ENCODE assay signal across 1 cellular context in the genomic region with DNA sequence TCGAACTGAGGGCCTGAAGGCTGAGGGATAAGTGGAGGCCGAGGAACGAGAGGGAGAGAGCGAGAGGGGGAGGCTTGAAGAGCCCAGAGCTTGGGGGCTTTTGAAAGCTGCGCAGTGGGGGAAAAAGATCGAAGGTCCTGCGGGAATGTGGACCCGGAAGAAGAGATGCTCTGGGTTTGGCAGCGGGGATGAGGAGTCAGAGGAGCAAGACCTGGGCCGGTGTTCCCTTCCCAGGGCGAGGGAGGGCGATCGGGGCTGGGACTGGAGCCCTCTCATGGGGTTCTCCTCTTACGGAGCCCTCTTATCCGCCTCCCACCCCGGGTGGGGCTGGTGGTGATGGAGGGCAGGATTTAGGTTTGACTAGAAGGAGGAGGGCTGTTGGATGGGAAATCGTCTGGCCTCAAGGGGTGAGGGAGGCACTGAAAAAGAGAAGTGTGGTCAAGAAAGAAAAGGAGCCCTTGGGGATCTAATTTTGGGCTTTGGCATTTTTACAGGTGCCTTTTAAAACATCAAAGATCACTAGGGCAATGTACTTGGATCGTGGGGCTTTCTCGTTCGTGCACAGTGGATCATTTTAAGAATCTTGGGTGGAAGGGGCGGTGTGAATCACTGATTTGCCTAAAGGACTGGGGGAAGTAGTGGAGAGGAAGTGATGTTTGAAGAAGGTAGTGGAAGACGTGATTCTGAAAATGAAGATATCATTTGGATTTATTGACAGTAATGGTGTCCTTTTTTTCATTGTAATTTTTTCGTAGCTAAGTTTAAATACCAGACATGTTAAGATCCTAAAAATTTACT.
TF ChIP-seq lines count a peak whose summit lies in the region.

No MANE protein-coding gene starts in this region.

TF ChIP-seq in HepG2, 621 proteins besides CTCF, POLR2A, EP300 and RAD21 (continued from another document):
- TF ChIP-seq, protein P1, sequence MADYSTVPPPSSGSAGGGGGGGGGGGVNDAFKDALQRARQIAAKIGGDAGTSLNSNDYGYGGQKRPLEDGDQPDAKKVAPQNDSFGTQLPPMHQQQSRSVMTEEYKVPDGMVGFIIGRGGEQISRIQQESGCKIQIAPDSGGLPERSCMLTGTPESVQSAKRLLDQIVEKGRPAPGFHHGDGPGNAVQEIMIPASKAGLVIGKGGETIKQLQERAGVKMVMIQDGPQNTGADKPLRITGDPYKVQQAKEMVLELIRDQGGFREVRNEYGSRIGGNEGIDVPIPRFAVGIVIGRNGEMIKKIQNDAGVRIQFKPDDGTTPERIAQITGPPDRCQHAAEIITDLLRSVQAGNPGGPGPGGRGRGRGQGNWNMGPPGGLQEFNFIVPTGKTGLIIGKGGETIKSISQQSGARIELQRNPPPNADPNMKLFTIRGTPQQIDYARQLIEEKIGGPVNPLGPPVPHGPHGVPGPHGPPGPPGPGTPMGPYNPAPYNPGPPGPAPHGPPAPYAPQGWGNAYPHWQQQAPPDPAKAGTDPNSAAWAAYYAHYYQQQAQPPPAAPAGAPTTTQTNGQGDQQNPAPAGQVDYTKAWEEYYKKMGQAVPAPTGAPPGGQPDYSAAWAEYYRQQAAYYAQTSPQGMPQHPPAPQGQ (CRISPR knock-in tag; IDR thresholded peaks at IDR 0.05; ENCODE audit: borderline replicate concordance), result no peak
- TF ChIP-seq U2AF2 (IDR thresholded peaks at IDR 0.05; ENCODE audit: low read depth, low read length), result no peak
- no peak for TF ChIP-seq SOX6 (IDR thresholded peaks at IDR 0.05)
- no peak for TF ChIP-seq SOX6 (CRISPR knock-in tag; IDR thresholded peaks at IDR 0.05)
- TF ChIP-seq, protein P2, sequence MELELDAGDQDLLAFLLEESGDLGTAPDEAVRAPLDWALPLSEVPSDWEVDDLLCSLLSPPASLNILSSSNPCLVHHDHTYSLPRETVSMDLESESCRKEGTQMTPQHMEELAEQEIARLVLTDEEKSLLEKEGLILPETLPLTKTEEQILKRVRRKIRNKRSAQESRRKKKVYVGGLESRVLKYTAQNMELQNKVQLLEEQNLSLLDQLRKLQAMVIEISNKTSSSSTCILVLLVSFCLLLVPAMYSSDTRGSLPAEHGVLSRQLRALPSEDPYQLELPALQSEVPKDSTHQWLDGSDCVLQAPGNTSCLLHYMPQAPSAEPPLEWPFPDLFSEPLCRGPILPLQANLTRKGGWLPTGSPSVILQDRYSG (CRISPR knock-in tag; IDR thresholded peaks at IDR 0.05), result no peak
- no peak for TF ChIP-seq POLR2G (IDR thresholded peaks at IDR 0.05; ENCODE audit: low read depth, low read length)
- no peak for TF ChIP-seq NCOR1 (IDR thresholded peaks at IDR 0.05; ENCODE audit: borderline replicate concordance, low read length)
- TF ChIP-seq RCOR2 (CRISPR knock-in tag; IDR thresholded peaks at IDR 0.05), result no peak
- TF ChIP-seq, protein P3, sequence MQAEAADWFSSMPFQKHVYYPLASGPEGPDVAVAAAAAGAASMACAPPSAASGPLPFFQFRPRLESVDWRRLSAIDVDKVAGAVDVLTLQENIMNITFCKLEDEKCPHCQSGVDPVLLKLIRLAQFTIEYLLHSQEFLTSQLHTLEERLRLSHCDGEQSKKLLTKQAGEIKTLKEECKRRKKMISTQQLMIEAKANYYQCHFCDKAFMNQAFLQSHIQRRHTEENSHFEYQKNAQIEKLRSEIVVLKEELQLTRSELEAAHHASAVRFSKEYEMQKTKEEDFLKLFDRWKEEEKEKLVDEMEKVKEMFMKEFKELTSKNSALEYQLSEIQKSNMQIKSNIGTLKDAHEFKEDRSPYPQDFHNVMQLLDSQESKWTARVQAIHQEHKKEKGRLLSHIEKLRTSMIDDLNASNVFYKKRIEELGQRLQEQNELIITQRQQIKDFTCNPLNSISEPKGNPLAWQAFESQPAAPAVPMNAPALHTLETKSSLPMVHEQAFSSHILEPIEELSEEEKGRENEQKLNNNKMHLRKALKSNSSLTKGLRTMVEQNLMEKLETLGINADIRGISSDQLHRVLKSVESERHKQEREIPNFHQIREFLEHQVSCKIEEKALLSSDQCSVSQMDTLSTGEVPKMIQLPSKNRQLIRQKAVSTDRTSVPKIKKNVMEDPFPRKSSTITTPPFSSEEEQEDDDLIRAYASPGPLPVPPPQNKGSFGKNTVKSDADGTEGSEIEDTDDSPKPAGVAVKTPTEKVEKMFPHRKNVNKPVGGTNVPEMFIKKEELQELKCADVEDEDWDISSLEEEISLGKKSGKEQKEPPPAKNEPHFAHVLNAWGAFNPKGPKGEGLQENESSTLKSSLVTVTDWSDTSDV (CRISPR knock-in tag; IDR thresholded peaks at IDR 0.05), result no peak
- peak; percentile 60 for TF ChIP-seq TEAD3 (CRISPR knock-in tag; optimal IDR thresholded peaks at IDR 0.05; ENCODE audit: borderline replicate concordance)
- TF ChIP-seq, protein P4, sequence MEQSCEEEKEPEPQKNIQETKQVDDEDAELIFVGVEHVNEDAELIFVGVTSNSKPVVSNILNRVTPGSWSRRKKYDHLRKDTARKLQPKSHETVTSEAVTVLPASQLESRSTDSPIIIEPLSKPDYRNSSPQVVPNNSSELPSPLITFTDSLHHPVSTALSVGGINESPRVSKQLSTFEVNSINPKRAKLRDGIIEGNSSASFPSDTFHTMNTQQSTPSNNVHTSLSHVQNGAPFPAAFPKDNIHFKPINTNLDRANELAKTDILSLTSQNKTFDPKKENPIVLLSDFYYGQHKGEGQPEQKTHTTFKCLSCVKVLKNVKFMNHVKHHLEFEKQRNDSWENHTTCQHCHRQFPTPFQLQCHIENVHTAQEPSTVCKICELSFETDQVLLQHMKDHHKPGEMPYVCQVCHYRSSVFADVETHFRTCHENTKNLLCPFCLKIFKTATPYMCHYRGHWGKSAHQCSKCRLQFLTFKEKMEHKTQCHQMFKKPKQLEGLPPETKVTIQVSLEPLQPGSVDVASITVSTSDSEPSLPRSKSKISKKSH (CRISPR knock-in tag; IDR thresholded peaks at IDR 0.05; ENCODE audit: borderline replicate concordance), result 0 out of 2 replicates have a peak, but pooled peaks have one; percentile 2
- peak; percentile 79 for TF ChIP-seq ASH2L (IDR thresholded peaks at IDR 0.05; ENCODE audit: insufficient read length, low read depth, low read length)
- TF ChIP-seq ZBTB38 (CRISPR knock-in tag; IDR thresholded peaks at IDR 0.05), result no peak
- no peak for TF ChIP-seq HNF4A (CRISPR knock-in tag; IDR thresholded peaks at IDR 0.05)
- TF ChIP-seq ZNF224 (CRISPR knock-in tag; IDR thresholded peaks at IDR 0.05), result no peak
- no peak for TF ChIP-seq SP2 (CRISPR knock-in tag; IDR thresholded peaks at IDR 0.05)
- no peak for TF ChIP-seq ZNF160 (CRISPR knock-in tag; IDR thresholded peaks at IDR 0.05)
- no peak for TF ChIP-seq SMAD9 (CRISPR knock-in tag; IDR thresholded peaks at IDR 0.05)
- TF ChIP-seq, protein P5, sequence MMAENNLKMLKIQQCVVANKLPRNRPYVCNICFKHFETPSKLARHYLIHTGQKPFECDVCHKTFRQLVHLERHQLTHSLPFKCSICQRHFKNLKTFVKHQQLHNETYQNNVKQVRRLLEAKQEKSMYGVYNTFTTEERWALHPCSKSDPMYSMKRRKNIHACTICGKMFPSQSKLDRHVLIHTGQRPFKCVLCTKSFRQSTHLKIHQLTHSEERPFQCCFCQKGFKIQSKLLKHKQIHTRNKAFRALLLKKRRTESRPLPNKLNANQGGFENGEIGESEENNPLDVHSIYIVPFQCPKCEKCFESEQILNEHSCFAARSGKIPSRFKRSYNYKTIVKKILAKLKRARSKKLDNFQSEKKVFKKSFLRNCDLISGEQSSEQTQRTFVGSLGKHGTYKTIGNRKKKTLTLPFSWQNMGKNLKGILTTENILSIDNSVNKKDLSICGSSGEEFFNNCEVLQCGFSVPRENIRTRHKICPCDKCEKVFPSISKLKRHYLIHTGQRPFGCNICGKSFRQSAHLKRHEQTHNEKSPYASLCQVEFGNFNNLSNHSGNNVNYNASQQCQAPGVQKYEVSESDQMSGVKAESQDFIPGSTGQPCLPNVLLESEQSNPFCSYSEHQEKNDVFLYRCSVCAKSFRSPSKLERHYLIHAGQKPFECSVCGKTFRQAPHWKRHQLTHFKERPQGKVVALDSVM (CRISPR knock-in tag; IDR thresholded peaks at IDR 0.05), result peak; percentile 46; the same call in 1 of the 2 replicates
- TF ChIP-seq, protein P6, sequence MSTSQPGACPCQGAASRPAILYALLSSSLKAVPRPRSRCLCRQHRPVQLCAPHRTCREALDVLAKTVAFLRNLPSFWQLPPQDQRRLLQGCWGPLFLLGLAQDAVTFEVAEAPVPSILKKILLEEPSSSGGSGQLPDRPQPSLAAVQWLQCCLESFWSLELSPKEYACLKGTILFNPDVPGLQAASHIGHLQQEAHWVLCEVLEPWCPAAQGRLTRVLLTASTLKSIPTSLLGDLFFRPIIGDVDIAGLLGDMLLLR (CRISPR knock-in tag; IDR thresholded peaks at IDR 0.05), result no peak
- TF ChIP-seq ZNF446 (CRISPR knock-in tag; IDR thresholded peaks at IDR 0.05), result no peak
- TF ChIP-seq ELF4 (CRISPR knock-in tag; IDR thresholded peaks at IDR 0.05; ENCODE audit: borderline replicate concordance), result peak; percentile 63; the same call in 1 of the 2 replicates
- TF ChIP-seq CC2D1A (CRISPR knock-in tag; IDR thresholded peaks at IDR 0.05), result no peak
- TF ChIP-seq RFX1 (IDR thresholded peaks at IDR 0.05), result no peak
- TF ChIP-seq ZNF230 (CRISPR knock-in tag; IDR thresholded peaks at IDR 0.05), result 0 out of 2 replicates have a peak, but pooled peaks have one; percentile 26
- no peak for TF ChIP-seq ZNF614 (CRISPR knock-in tag; IDR thresholded peaks at IDR 0.05; ENCODE audit: borderline replicate concordance)
- TF ChIP-seq, protein P7, sequence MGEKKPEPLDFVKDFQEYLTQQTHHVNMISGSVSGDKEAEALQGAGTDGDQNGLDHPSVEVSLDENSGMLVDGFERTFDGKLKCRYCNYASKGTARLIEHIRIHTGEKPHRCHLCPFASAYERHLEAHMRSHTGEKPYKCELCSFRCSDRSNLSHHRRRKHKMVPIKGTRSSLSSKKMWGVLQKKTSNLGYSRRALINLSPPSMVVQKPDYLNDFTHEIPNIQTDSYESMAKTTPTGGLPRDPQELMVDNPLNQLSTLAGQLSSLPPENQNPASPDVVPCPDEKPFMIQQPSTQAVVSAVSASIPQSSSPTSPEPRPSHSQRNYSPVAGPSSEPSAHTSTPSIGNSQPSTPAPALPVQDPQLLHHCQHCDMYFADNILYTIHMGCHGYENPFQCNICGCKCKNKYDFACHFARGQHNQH (CRISPR knock-in tag; IDR thresholded peaks at IDR 0.05), result 0 out of 2 replicates have a peak, but pooled peaks have one; percentile 16
- TF ChIP-seq, protein P8, sequence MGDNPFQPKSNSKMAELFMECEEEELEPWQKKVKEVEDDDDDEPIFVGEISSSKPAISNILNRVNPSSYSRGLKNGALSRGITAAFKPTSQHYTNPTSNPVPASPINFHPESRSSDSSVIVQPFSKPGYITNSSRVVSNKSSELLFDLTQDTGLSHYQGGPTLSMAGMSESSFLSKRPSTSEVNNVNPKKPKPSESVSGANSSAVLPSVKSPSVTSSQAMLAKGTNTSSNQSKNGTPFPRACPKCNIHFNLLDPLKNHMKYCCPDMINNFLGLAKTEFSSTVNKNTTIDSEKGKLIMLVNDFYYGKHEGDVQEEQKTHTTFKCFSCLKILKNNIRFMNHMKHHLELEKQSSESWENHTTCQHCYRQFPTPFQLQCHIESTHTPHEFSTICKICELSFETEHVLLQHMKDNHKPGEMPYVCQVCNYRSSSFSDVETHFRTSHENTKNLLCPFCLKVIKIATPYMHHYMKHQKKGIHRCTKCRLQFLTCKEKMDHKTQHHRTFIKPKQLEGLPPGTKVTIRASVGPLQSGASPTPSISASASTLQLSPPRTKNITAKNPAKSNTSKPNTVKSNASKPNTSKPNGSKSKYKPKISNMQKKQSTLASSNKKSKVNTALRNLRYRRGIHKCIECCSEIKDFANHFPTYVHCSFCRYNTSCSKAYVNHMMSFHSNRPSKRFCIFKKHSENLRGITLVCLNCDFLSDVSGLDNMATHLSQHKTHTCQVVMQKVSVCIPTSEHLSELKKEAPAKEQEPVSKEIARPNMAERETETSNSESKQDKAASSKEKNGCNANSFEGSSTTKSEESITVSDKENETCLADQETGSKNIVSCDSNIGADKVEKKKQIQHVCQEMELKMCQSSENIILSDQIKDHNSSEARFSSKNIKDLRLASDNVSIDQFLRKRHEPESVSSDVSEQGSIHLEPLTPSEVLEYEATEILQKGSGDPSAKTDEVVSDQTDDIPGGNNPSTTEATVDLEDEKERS (CRISPR knock-in tag; IDR thresholded peaks at IDR 0.05), result no peak
- TF ChIP-seq ZSCAN21 (CRISPR knock-in tag; IDR thresholded peaks at IDR 0.05; ENCODE audit: borderline replicate concordance), result no peak
- TF ChIP-seq BRCA1 (CRISPR knock-in tag; IDR thresholded peaks at IDR 0.05), result no peak
- 0 out of 2 replicates have a peak, but pooled peaks have one; percentile 11 for TF ChIP-seq HDAC1 (CRISPR knock-in tag; IDR thresholded peaks at IDR 0.05)
- TF ChIP-seq MED13 (CRISPR knock-in tag; IDR thresholded peaks at IDR 0.05), result no peak
- TF ChIP-seq ZMYM2 (CRISPR knock-in tag; IDR thresholded peaks at IDR 0.05), result no peak
- no peak for TF ChIP-seq ZEB1 (IDR thresholded peaks at IDR 0.05; ENCODE audit: insufficient replicate concordance, low read depth)
- TF ChIP-seq HOXA9 (CRISPR knock-in tag; IDR thresholded peaks at IDR 0.05; ENCODE audit: borderline replicate concordance), result no peak
- no peak for TF ChIP-seq SYNCRIP (IDR thresholded peaks at IDR 0.05; ENCODE audit: insufficient read depth, low read depth, low read length)
- no peak for TF ChIP-seq ZSCAN12 (CRISPR knock-in tag; IDR thresholded peaks at IDR 0.05)
- TF ChIP-seq PAX8 (CRISPR knock-in tag; IDR thresholded peaks at IDR 0.05; ENCODE audit: borderline replicate concordance), result peak; percentile 1; the same call in 1 of the 2 replicates
- TF ChIP-seq, protein P9, sequence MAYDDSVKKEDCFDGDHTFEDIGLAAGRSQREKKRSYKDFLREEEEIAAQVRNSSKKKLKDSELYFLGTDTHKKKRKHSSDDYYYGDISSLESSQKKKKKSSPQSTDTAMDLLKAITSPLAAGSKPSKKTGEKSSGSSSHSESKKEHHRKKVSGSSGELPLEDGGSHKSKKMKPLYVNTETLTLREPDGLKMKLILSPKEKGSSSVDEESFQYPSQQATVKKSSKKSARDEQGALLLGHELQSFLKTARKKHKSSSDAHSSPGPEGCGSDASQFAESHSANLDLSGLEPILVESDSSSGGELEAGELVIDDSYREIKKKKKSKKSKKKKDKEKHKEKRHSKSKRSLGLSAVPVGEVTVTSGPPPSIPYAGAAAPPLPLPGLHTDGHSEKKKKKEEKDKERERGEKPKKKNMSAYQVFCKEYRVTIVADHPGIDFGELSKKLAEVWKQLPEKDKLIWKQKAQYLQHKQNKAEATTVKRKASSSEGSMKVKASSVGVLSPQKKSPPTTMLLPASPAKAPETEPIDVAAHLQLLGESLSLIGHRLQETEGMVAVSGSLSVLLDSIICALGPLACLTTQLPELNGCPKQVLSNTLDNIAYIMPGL (CRISPR knock-in tag; IDR thresholded peaks at IDR 0.05; ENCODE audit: borderline replicate concordance in 1 of 2, low read depth in 1 of 2), result peak in 1 of 2 experiments; percentile 53; a peak in 1 of 4 replicates
- TF ChIP-seq, protein P10, sequence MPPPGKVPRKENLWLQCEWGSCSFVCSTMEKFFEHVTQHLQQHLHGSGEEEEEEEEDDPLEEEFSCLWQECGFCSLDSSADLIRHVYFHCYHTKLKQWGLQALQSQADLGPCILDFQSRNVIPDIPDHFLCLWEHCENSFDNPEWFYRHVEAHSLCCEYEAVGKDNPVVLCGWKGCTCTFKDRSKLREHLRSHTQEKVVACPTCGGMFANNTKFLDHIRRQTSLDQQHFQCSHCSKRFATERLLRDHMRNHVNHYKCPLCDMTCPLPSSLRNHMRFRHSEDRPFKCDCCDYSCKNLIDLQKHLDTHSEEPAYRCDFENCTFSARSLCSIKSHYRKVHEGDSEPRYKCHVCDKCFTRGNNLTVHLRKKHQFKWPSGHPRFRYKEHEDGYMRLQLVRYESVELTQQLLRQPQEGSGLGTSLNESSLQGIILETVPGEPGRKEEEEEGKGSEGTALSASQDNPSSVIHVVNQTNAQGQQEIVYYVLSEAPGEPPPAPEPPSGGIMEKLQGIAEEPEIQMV (CRISPR knock-in tag; IDR thresholded peaks at IDR 0.05; ENCODE audit: low read depth), result 0 out of 2 replicates have a peak, but pooled peaks have one; percentile 9
- TF ChIP-seq ZNF3 (CRISPR knock-in tag; IDR thresholded peaks at IDR 0.05), result no peak
TF ChIP-seq in HepG2: peak in this region for 35.
